Comparison of ENCODE assay signal across 9 cellular contexts in the genomic region with DNA sequence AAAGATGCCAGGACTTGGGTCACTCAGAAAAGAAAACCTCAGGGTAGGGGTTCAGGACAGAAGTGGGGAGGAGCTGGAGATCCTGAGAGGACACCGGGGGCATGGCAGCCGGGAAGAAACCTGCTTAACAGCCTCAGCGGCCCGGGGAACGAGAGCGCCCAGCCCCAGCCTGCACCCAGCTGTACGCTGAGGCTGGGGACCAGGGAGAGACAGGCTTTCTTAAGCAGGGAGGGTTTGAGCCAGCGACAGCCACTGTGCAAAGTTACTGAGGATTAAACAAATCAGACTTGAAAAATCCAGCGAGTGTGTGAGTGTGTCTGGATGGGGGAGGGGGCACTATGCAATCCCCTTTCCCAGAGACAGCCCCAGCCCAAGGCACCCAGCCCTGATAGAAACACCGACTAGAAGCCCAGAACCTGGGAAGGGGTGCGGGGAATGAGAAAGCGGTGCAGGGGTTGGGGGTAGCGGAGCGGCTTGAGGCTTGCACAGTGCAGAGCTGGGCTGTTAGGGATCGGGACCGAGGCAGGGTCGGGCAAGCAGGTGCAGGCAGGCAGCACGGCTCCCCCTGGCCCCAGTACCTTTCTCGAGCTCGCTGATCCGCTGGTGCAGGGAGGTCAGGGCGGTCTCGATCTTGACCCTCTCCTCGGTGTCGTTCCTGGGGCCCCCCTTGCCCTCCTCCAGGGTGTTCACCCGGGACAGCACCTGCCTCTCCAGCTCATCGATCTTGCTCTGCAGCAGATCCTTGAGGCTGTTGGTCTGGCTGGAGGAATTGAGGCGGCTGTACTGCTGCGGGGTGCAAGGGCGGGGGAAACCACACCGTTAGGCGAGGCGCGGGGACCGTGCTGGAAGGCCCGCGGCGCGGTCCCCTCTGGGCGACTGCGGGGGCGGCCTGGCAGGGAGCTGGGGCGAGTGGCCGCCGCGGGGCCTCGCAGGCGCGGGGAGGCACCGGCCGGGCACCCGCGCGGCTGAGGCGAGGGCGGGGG. TPM values are rescaled to one million over a fixed set of nuclear protein-coding genes. Genes with fewer than 3 reads are reported as not detected.
DNase-seq lines count a peak whose midpoint lies in the region; ATAC-seq and TF ChIP-seq lines count a peak whose summit lies in the region.
"Had no signal": no experiment of that assay in that cellular context is flagged by ENCODE, and none has a peak within 500 bp of the region (broad histone marks: within the 10 kb centered on the region; RNA-seq: fewer than 3 reads in every experiment).

No MANE protein-coding gene starts in this region.

- DNase-seq in heart left ventricle (no peak), right atrium auricular region (ENCODE audit: low spot score) (no peak), iPS DF 6.9 (ENCODE audit: low read depth, low spot score) (no peak), tibial nerve (ENCODE audit: low spot score in 2 of 2) (no peak), upper lobe of right lung (no peak), uterus (no peak)
- DNase-seq in activated CD4-positive, alpha-beta T cell treated with anti-CD3 and anti-CD28 coated beads, Interleukin-2, amount 50 U/mL, for 48 hours, result peak; percentile 18 to 26
- no peak for DNase-seq in activated effector memory CD4-positive, alpha-beta T cell treated with Interleukin-2 at 50 U/mL for 16 hours
- DNase-seq: heart right ventricle had no signal

- TF ChIP-seq CTCF in heart left ventricle (IDR thresholded peaks at IDR 0.05) (no peak), right atrium auricular region (IDR thresholded peaks at IDR 0.05) (no peak), tibial nerve (IDR thresholded peaks at IDR 0.05) (no peak), upper lobe of right lung (IDR thresholded peaks at IDR 0.05) (no peak), uterus (IDR thresholded peaks at IDR 0.05) (no peak)

- TF ChIP-seq EP300 in tibial nerve (IDR thresholded peaks at IDR 0.05), result no peak

- no peaks in the 10 kb centered on the region for H3K9me3 ChIP-seq in heart left ventricle
- H3K9me3 ChIP-seq in right atrium auricular region, result no peaks in the 10 kb centered on the region
- H3K9me3 ChIP-seq in iPS DF 6.9 (ENCODE audit: control insufficient read depth, insufficient read depth, low read length), result no peaks in the 10 kb centered on the region
- no peaks in the 10 kb centered on the region for H3K9me3 ChIP-seq in tibial nerve
- H3K9me3 ChIP-seq in upper lobe of right lung, result no peaks in the 10 kb centered on the region
- no peaks in the 10 kb centered on the region for H3K9me3 ChIP-seq in uterus
- H3K9me3 ChIP-seq: heart right ventricle had no signal

- 3 to 9% (median 4%) methylated on average over 11 to 56 of the region's 56 CpGs for WGBS in heart left ventricle, 4 donors
- no CpG with 5 or more reads among the region's 56 CpGs for WGBS in iPS DF 6.9 (ENCODE audit: insufficient coverage, insufficient read length)
- WGBS in tibial nerve, 2 donors, result 3% methylated on average over 26 to 56 of the region's 56 CpGs

- H3K27ac ChIP-seq in heart left ventricle, result peak overlapping the region in 1 of 12 donors; percentile 82
- no peak overlapping the region for H3K27ac ChIP-seq in right atrium auricular region
- H3K27ac ChIP-seq in iPS DF 6.9 (ENCODE audit: low read length), result no peak overlapping the region
- no peak overlapping the region for H3K27ac ChIP-seq in tibial nerve
- H3K27ac ChIP-seq in upper lobe of right lung, result no peak overlapping the region
- no peak overlapping the region for H3K27ac ChIP-seq in uterus
- H3K27ac ChIP-seq: heart right ventricle had no signal

- TF ChIP-seq POLR2A in heart left ventricle (IDR thresholded peaks at IDR 0.05) (no peak), tibial nerve (IDR thresholded peaks at IDR 0.05) (no peak), uterus (IDR thresholded peaks at IDR 0.05) (no peak)

- H3K36me3 ChIP-seq in heart left ventricle (no peaks in the 10 kb centered on the region), right atrium auricular region (no peaks in the 10 kb centered on the region), iPS DF 6.9 (ENCODE audit: control insufficient read depth, insufficient read depth, low read length) (0 out of 2 replicates have a peak, but pooled peaks cover 3% of the 10 kb centered on the region), tibial nerve (no peaks in the 10 kb centered on the region), upper lobe of right lung (no peaks in the 10 kb centered on the region), uterus (no peaks in the 10 kb centered on the region)
- H3K36me3 ChIP-seq: heart right ventricle had no signal

- H3K27me3 ChIP-seq in heart left ventricle, result peaks cover 55 to 99% (median 75%) of the 10 kb centered on the region in 9 donors
- H3K27me3 ChIP-seq in right atrium auricular region, result peaks cover 30 to 57% of the 10 kb centered on the region in 2 donors
- peaks cover 77% of the 10 kb centered on the region for H3K27me3 ChIP-seq in iPS DF 6.9 (ENCODE audit: control insufficient read depth, insufficient read depth, low read length)
- peaks cover 0 to 83% of the 10 kb centered on the region in 2 donors for H3K27me3 ChIP-seq in tibial nerve
- peaks cover 89% of the 10 kb centered on the region for H3K27me3 ChIP-seq in upper lobe of right lung
- peaks cover 40 to 43% of the 10 kb centered on the region in 2 donors for H3K27me3 ChIP-seq in uterus

- peak overlapping the region in 7 of 12 donors; percentile 7 to 43 (median 34) for H3K4me3 ChIP-seq in heart left ventricle
- peak overlapping the region in 1 of 2 donors; percentile 37 for H3K4me3 ChIP-seq in right atrium auricular region
- peak overlapping the region; percentile 1; the same call in 1 of the 2 replicates for H3K4me3 ChIP-seq in iPS DF 6.9 (ENCODE audit: low read length)
- H3K4me3 ChIP-seq in tibial nerve, result peak overlapping the region in 3 of 4 donors; percentile 9 to 44 (median 36)
- H3K4me3 ChIP-seq in upper lobe of right lung, result no peak overlapping the region
- H3K4me3 ChIP-seq in uterus, result peak overlapping the region in 1 of 2 donors; percentile 22

- ATAC-seq in heart left ventricle (no peak), upper lobe of right lung (no peak)

- intact Hi-C loops in heart left ventricle (cut with DNase I), result loop anchor here in 1 of 10 donors (5.0 kb wide), 1 partner anchor 497 kb away; no protein-coding TSS in a partner anchor
- intact Hi-C loops in upper lobe of right lung (cut with DNase I), result no loop called here
- intact Hi-C loops in uterus (cut with DNase I; ENCODE audit: low total_unique reads), result no loop called here

- H3K4me1 ChIP-seq in heart left ventricle, result peaks cover 0 to 49% (median 31%) of the 10 kb centered on the region in 12 donors
- H3K4me1 ChIP-seq in right atrium auricular region, result peaks cover 0 to 40% of the 10 kb centered on the region in 2 donors
- peaks cover 6% of the 10 kb centered on the region for H3K4me1 ChIP-seq in iPS DF 6.9 (ENCODE audit: control insufficient read depth, insufficient read depth, low read length)
- peaks cover 0 to 49% (median 40%) of the 10 kb centered on the region in 4 donors for H3K4me1 ChIP-seq in tibial nerve
- peaks cover 33% of the 10 kb centered on the region for H3K4me1 ChIP-seq in upper lobe of right lung
- H3K4me1 ChIP-seq in uterus, result peaks cover 0 to 35% of the 10 kb centered on the region in 2 donors

RNA-seq across cellular contexts. Expression of a gene that starts 1.2 kb away (rescaled TPM):
- total RNA-seq in heart left ventricle (under 1 TPM in 3 of 9 donors, not detected in 6; 0.07 to 0.58 (median 0.12) TPM), right atrium auricular region (not detected), tibial nerve (under 1 TPM in 2 of 4 donors, not detected in 2; 0.21 to 0.59 TPM), upper lobe of right lung (1.3 TPM), uterus (1 to 10 TPM in 2 of 4 donors, not detected in 2; 1.6 to 2.1 TPM)
- polyA plus RNA-seq in heart left ventricle, result under 1 TPM in 1 of 2 donors, not detected in 1; 0.01 TPM
- total RNA-seq: heart right ventricle had no signal

Comparison
In these comparisons a context has a peak if more than half of its experiments do, and no peak if none do; other contexts are left out.
1. DNase-seq: peak in activated CD4-positive, alpha-beta T cell treated with anti-CD3 and anti-CD28 coated beads, Interleukin-2, amount 50 U/mL, for 48 hours (2 of 2); none in heart left ventricle (0 of 5), right atrium auricular region (single experiment), iPS DF 6.9 (single experiment), tibial nerve (0 of 2), upper lobe of right lung (single experiment), activated effector memory CD4-positive, alpha-beta T cell treated with Interleukin-2 at 50 U/mL for 16 hours (single experiment) and uterus (0 of 2).